ENCODE assay signal across 23 cellular contexts in genomic region chr9:79246170-79246569, GRCh38.
DNase-seq lines count a peak whose midpoint lies in the region; ATAC-seq, FAIRE-seq and TF ChIP-seq lines count a peak whose summit lies in the region.
"Had no signal": no experiment of that assay in that cellular context is flagged by ENCODE, and none has a peak within 500 bp of the region (broad histone marks: within the 10 kb centered on the region; RNA-seq: fewer than 3 reads in every experiment).

No MANE protein-coding gene starts in this region.

- no peak overlapping the region for H3K4me3 ChIP-seq in A549
- no peak overlapping the region for H3K4me3 ChIP-seq in H7 (ENCODE audit: insufficient read depth, low read depth, low read length)
- no peak overlapping the region for H3K4me3 ChIP-seq in H1 (ENCODE audit: extremely low read depth in 1 of 4, insufficient read depth in 2 of 4, low read depth in 3 of 4, low read length in 4 of 4)
- H3K4me3 ChIP-seq: BLaER1 treated with 17β-estradiol and CSF1 and Interleukin-3, amounts not matched to agents 10 nM and 100 nM had no signal

- H2BK20ac ChIP-seq in H1 (ENCODE audit: low read length): no peak overlapping the region

- no peak overlapping the region for H4K5ac ChIP-seq in H1 (ENCODE audit: insufficient read length, low read depth, low read length)

- H3K56ac ChIP-seq in H1 (replicated peaks; ENCODE audit: insufficient read length, low read depth, low read length): no peak overlapping the region

- no peak overlapping the region for H2BK12ac ChIP-seq in H1 (ENCODE audit: low read depth, low read length)

- no peak overlapping the region for H2AFZ ChIP-seq in H1 (ENCODE audit: low read length)

- H4K20me1 ChIP-seq in H1 (replicated peaks in 1 of 2; ENCODE audit: control insufficient read depth in 1 of 2, insufficient read depth in 2 of 2, low read length in 2 of 2): no peaks in the 10 kb centered on the region
- H4K20me1 ChIP-seq: BLaER1 treated with 17β-estradiol and CSF1 and Interleukin-3, amounts not matched to agents 10 nM and 100 nM had no signal

- no peak for TF ChIP-seq RAD21 in A549 (conservative IDR thresholded peaks at IDR 0.05 in 1 of 2, IDR thresholded peaks at IDR 0.05 in 1 of 2)
- no peak for TF ChIP-seq RAD21 in H1 (IDR thresholded peaks at IDR 0.05 in 1 of 2, conservative IDR thresholded peaks at IDR 0.05 in 1 of 2; ENCODE audit: low read depth in 2 of 2, low read length in 2 of 2)

- H3K36me3 ChIP-seq in H7 (replicated peaks; ENCODE audit: control insufficient read depth, insufficient read depth, low read length) (no peaks in the 10 kb centered on the region), H1 (ENCODE audit: control insufficient read depth in 2 of 4, insufficient read depth in 4 of 4, low read length in 3 of 4) (no peaks in the 10 kb centered on the region)
- H3K36me3 ChIP-seq: BE2C; BLaER1 treated with 17β-estradiol and CSF1 and Interleukin-3, amounts not matched to agents 10 nM and 100 nM had no signal

- H4K8ac ChIP-seq in H1 (ENCODE audit: extremely low read depth, insufficient read depth, low read length): no peak overlapping the region

- H2BK15ac ChIP-seq in H1 (ENCODE audit: low read length): no peak overlapping the region

- H3K14ac ChIP-seq in H1 (ENCODE audit: insufficient read length): no peak overlapping the region

- DNase-seq in A549 (ENCODE audit: low read depth in 1 of 2, low spot score in 1 of 2) (no peak), H7 (peak; percentile 11), H1 (ENCODE audit: low read depth in 1 of 2, low spot score in 2 of 2) (no peak)
- DNase-seq: ACHN; AML-193; BE2C; CD4-positive, alpha-beta T cell; CD8-positive, alpha-beta memory T cell; DMS 273 treated with DMSO at 0.1 percent for 48 hours; DMS79; EL; GF-D8; GOT3; HCEC 1CT had no signal

- no peaks in the 10 kb centered on the region for H3K4me1 ChIP-seq in A549
- H3K4me1 ChIP-seq in H1 (replicated peaks in 1 of 4; ENCODE audit: control insufficient read depth in 3 of 4, insufficient read depth in 4 of 4, low read length in 3 of 4): peaks cover 0 to 8% (median 2%) of the 10 kb centered on the region in 4 experiments; a peak in 5 of 7 replicates
- H3K4me1 ChIP-seq: BE2C had no signal

- H3K27me3 ChIP-seq in H7 (ENCODE audit: control insufficient read depth, insufficient read depth, low read length) (no peaks in the 10 kb centered on the region), H1 (replicated peaks in 1 of 4; ENCODE audit: control insufficient read depth in 3 of 4, extremely low read depth in 1 of 4, insufficient read depth in 3 of 4, low read length in 3 of 4) (no peaks in the 10 kb centered on the region)
- H3K27me3 ChIP-seq: BE2C; BLaER1 treated with 17β-estradiol and CSF1 and Interleukin-3, amounts not matched to agents 10 nM and 100 nM had no signal

- H3K4me2 ChIP-seq in A549 (no peak overlapping the region), H1 (ENCODE audit: insufficient read depth in 1 of 2, low read depth in 2 of 2, low read length in 2 of 2) (peak overlapping the region in 1 of 2 experiments; percentile 17; a peak in 1 of 4 replicates)
- H3K4me2 ChIP-seq: BLaER1 treated with 17β-estradiol and CSF1 and Interleukin-3, amounts not matched to agents 10 nM and 100 nM had no signal

- no peaks in the 10 kb centered on the region for H3K79me2 ChIP-seq in H1 (ENCODE audit: control insufficient read depth in 1 of 2, insufficient read depth in 2 of 2, low read length in 2 of 2)

- POLR2A ChIA-PET in A549 (lab: Yijun Ruan, JAX): no interaction called here
- POLR2A ChIA-PET in H1 (lab: Charles Lee; ENCODE audit: partially characterized antibody): no interaction called here

- WGBS in A549 (ENCODE audit: missing lambda C conversion rate): 91% methylated on average over 1 of the region's 1 CpG
- 8% methylated on average over 1 of the region's 1 CpG; no CpG with 5 or more reads in 1 of the 2 experiments for WGBS in H1 (ENCODE audit: extremely low coverage in 1 of 2, insufficient coverage in 1 of 2, insufficient read length in 1 of 2, insufficient replicate concordance in 2 of 2, low coverage in 1 of 2, low lambda C conversion rate in 2 of 2, missing lambda C conversion rate in 1 of 2), 2 experiments

- no peak overlapping the region for H3K9ac ChIP-seq in H1 (replicated peaks in 1 of 4; ENCODE audit: extremely low read depth in 1 of 4, low read depth in 3 of 4, low read length in 3 of 4)
- H3K9ac ChIP-seq: BLaER1 treated with 17β-estradiol and CSF1 and Interleukin-3, amounts not matched to agents 10 nM and 100 nM had no signal

- no peak overlapping the region for H4K91ac ChIP-seq in H1 (replicated peaks; ENCODE audit: insufficient read length, low read length)

- no peak for TF ChIP-seq POLR2A in A549 (IDR thresholded peaks at IDR 0.05; ENCODE audit: low read length)
- TF ChIP-seq POLR2A in H1 (IDR thresholded peaks at IDR 0.05; ENCODE audit: control extremely low read depth in 1 of 2, low read depth in 2 of 2, low read length in 2 of 2): no peak

- no peak overlapping the region for H2AK5ac ChIP-seq in H1 (ENCODE audit: low read depth, low read length)

- no peak overlapping the region for H2BK5ac ChIP-seq in H1 (ENCODE audit: low read depth, low read length)

- H3K9me3 ChIP-seq in A549: no peaks in the 10 kb centered on the region
- no peaks in the 10 kb centered on the region for H3K9me3 ChIP-seq in H1 (ENCODE audit: insufficient read depth in 2 of 2, low read depth in 1 of 2, low read length in 1 of 2)
- H3K9me3 ChIP-seq: BE2C; BLaER1 treated with 17β-estradiol and CSF1 and Interleukin-3, amounts not matched to agents 10 nM and 100 nM had no signal

- FAIRE-seq in A549 (lab: Jason Lieb, UNC) (peak; percentile 68), H1 (lab: Jason Lieb, UNC) (no peak)
- FAIRE-seq: A204.1, D721Med, GM12891, GM18507 had no signal

- no peaks in the 10 kb centered on the region for H3K79me1 ChIP-seq in H1 (ENCODE audit: low read depth, low read length)

- TF ChIP-seq CTCF in A549 (IDR thresholded peaks at IDR 0.05) (no peak), H1 (IDR thresholded peaks at IDR 0.05; ENCODE audit: control extremely low read depth in 1 of 3, insufficient read depth in 1 of 3, low read depth in 1 of 3, low read length in 3 of 3) (no peak)

- no peak overlapping the region for H3K18ac ChIP-seq in H1 (ENCODE audit: extremely low read depth, low read length)

- H3K23me2 ChIP-seq in H1 (ENCODE audit: low read depth, low read length): no peaks in the 10 kb centered on the region

- CTCF ChIA-PET in A549 (lab: Yijun Ruan, JAX): no interaction called here
- CTCF ChIA-PET in H1 (lab: Charles Lee; ENCODE audit: partially characterized antibody): no interaction called here

- H3K27ac ChIP-seq in A549: no peak overlapping the region
- H3K27ac ChIP-seq in H1 (ENCODE audit: low read depth, low read length): no peak overlapping the region
- H3K27ac ChIP-seq: 22Rv1; BLaER1 treated with 17β-estradiol and CSF1 and Interleukin-3, amounts not matched to agents 10 nM and 100 nM had no signal

- no peak overlapping the region for H3K4ac ChIP-seq in H1 (replicated peaks; ENCODE audit: insufficient read length, low read depth, low read length)

- TF ChIP-seq EP300 in A549 (IDR thresholded peaks at IDR 0.05) (no peak), H1 (IDR thresholded peaks at IDR 0.05; ENCODE audit: borderline replicate concordance in 1 of 2, low read depth in 2 of 2, low read length in 2 of 2) (no peak)

- no peak for ATAC-seq in A549
- ATAC-seq in GM21381 (IDR thresholded peaks at IDR 0.05; ENCODE audit: unreplicated experiment): no peak
- ATAC-seq in GM21528 (IDR thresholded peaks at IDR 0.05; ENCODE audit: low FRiP score, unreplicated experiment): no peak
- ATAC-seq in HG03045 (IDR thresholded peaks at IDR 0.05; ENCODE audit: unreplicated experiment): no peak

- no peak overlapping the region for H2BK120ac ChIP-seq in H1 (replicated peaks; ENCODE audit: low read depth, low read length)

- H3K23ac ChIP-seq in H1 (ENCODE audit: insufficient read length): no peak overlapping the region

TF ChIP-seq in A549, 52 proteins besides CTCF, POLR2A, EP300 and RAD21 (continues in another document):
- no peak for TF ChIP-seq CBX2 (IDR thresholded peaks at IDR 0.05; ENCODE audit: borderline replicate concordance, low read depth)
- no peak for TF ChIP-seq RCOR1 (IDR thresholded peaks at IDR 0.05; ENCODE audit: low read depth, low read length)
- TF ChIP-seq MYC (IDR thresholded peaks at IDR 0.05; ENCODE audit: borderline replicate concordance, low read length): no peak
- TF ChIP-seq PHF8 (IDR thresholded peaks at IDR 0.05; ENCODE audit: borderline replicate concordance, low read depth): no peak
- no peak for TF ChIP-seq HES2 (IDR thresholded peaks at IDR 0.05)

TF ChIP-seq in H1, 55 proteins besides CTCF, POLR2A, EP300 and RAD21:
- TF ChIP-seq JUN (IDR thresholded peaks at IDR 0.05; ENCODE audit: low read depth, low read length): 0 out of 2 replicates have a peak, but pooled peaks have one; percentile 4
- TF ChIP-seq JUND (IDR thresholded peaks at IDR 0.05; ENCODE audit: low read length): peak; percentile 47; the same call in 1 of the 2 replicates
- no peak for TF ChIP-seq SP1 (IDR thresholded peaks at IDR 0.05; ENCODE audit: low read depth, low read length)
TF ChIP-seq in H1: peak in this region for 2.

Comparison
In these comparisons a context has a peak if more than half of its experiments do, and no peak if none do; other contexts are left out.
1. Of the 18 proteins assayed by ChIP-seq in both H1 and A549: peak only in H1: JUN; only in A549: none; in both: none; in neither: 17.